Comparison of ENCODE assay signal across 8 cellular contexts in genomic region chr1:148388260-148389026, GRCh38.
A peak's percentile ranks its signal among the peaks of the same experiment; 100 is the strongest.
DNase-seq lines count a peak whose midpoint lies in the region; ATAC-seq and TF ChIP-seq lines count a peak whose summit lies in the region.

No MANE protein-coding gene starts in this region.

- no peaks in the 10 kb centered on the region for H3K9me3 Mint-ChIP-seq in HFFc6
- H3K9me3 Mint-ChIP-seq in activated CD8-positive, alpha-beta memory T cell treated with anti-CD3 and anti-CD28 coated beads, Interleukin-2, amount 10 ng/mL, durations not matched to agents 7 days and 5 days (ENCODE audit: low read depth) = no peaks in the 10 kb centered on the region
- H3K9me3 Mint-ChIP-seq in effector memory CD8-positive, alpha-beta T cell = no peaks in the 10 kb centered on the region

- H3K4me1 Mint-ChIP-seq in HFFc6 (ENCODE audit: low read depth) = peaks cover 11% of the 10 kb centered on the region
- H3K4me1 Mint-ChIP-seq in activated CD8-positive, alpha-beta memory T cell treated with anti-CD3 and anti-CD28 coated beads, Interleukin-2, amount 10 ng/mL, durations not matched to agents 7 days and 5 days = peaks cover 38% of the 10 kb centered on the region
- H3K4me1 Mint-ChIP-seq in effector memory CD8-positive, alpha-beta T cell (ENCODE audit: low read depth in 2 of 2) = peaks cover 20 to 25% of the 10 kb centered on the region in 2 donors

- DNase-seq in EL = peak; percentile 91
- DNase-seq in HFFc6 = peak; percentile 63
- DNase-seq in NCI-H748 (lab: John Stamatoyannopoulos, UW; ENCODE audit: unreplicated experiment) = peak; percentile 96
- peak; percentile 96 for DNase-seq in activated CD8-positive, alpha-beta memory T cell treated with anti-CD3 and anti-CD28 coated beads, Interleukin-2, amount 10 ng/mL, durations not matched to agents 7 days and 5 days
- peak; percentile 78 to 80 (median 78) for DNase-seq in effector memory CD8-positive, alpha-beta T cell
- DNase-seq in medulla oblongata (ENCODE audit: extremely low spot score) = peak; percentile 97
- peak; percentile 77 to 89 (median 85) for DNase-seq in stimulated activated CD4-positive, alpha-beta T cell treated with anti-CD3 and anti-CD28 coated beads, TNF-alpha, amount 100 ng/mL, for 24 hours (ENCODE audit: low read depth in 3 of 3)
- no peak for DNase-seq in NCI-H1092 (lab: John Stamatoyannopoulos, UW)

- ATAC-seq in activated CD8-positive, alpha-beta memory T cell treated with anti-CD3 and anti-CD28 coated beads, Interleukin-2, amount 10 ng/mL, durations not matched to agents 7 days and 5 days = peak; percentile 92
- peak; percentile 91 for ATAC-seq in effector memory CD8-positive, alpha-beta T cell (replicated peaks)

- peaks cover 27% of the 10 kb centered on the region for H3K27me3 Mint-ChIP-seq in HFFc6 (ENCODE audit: insufficient read depth)
- no peaks in the 10 kb centered on the region for H3K27me3 Mint-ChIP-seq in activated CD8-positive, alpha-beta memory T cell treated with anti-CD3 and anti-CD28 coated beads, Interleukin-2, amount 10 ng/mL, durations not matched to agents 7 days and 5 days
- H3K27me3 Mint-ChIP-seq in effector memory CD8-positive, alpha-beta T cell = no peaks in the 10 kb centered on the region

- CTCF ChIA-PET in activated CD8-positive, alpha-beta memory T cell treated with anti-CD3 and anti-CD28 coated beads, Interleukin-2, amount 10 ng/mL, durations not matched to agents 7 days and 5 days (lab: Charles Lee) = interaction anchor here (1.4 to 1.5 kb wide), 2 partner anchors 16 to 134 kb away, joined by 3 to 8 read pairs; no protein-coding TSS in a partner anchor

- no peaks in the 10 kb centered on the region for H3K36me3 Mint-ChIP-seq in HFFc6 (ENCODE audit: low read depth)
- no peaks in the 10 kb centered on the region for H3K36me3 Mint-ChIP-seq in activated CD8-positive, alpha-beta memory T cell treated with anti-CD3 and anti-CD28 coated beads, Interleukin-2, amount 10 ng/mL, durations not matched to agents 7 days and 5 days
- peaks cover 11% of the 10 kb centered on the region for H3K36me3 Mint-ChIP-seq in effector memory CD8-positive, alpha-beta T cell (ENCODE audit: insufficient read depth)

- H3K27ac Mint-ChIP-seq in HFFc6 = peak overlapping the region; percentile 76
- H3K27ac Mint-ChIP-seq in activated CD8-positive, alpha-beta memory T cell treated with anti-CD3 and anti-CD28 coated beads, Interleukin-2, amount 10 ng/mL, durations not matched to agents 7 days and 5 days = peak overlapping the region; percentile 95
- H3K27ac Mint-ChIP-seq in effector memory CD8-positive, alpha-beta T cell = peak overlapping the region; percentile 100

- H3K4me3 Mint-ChIP-seq in HFFc6 = peak overlapping the region; percentile 83
- peak overlapping the region; percentile 79 for H3K4me3 Mint-ChIP-seq in activated CD8-positive, alpha-beta memory T cell treated with anti-CD3 and anti-CD28 coated beads, Interleukin-2, amount 10 ng/mL, durations not matched to agents 7 days and 5 days
- H3K4me3 Mint-ChIP-seq in effector memory CD8-positive, alpha-beta T cell = peak overlapping the region; percentile 93 to 94

- TF ChIP-seq CTCF in HFFc6 (IDR thresholded peaks at IDR 0.05) = no peak
